1 cellular context compared by ENCODE assay signal in the genomic region with DNA sequence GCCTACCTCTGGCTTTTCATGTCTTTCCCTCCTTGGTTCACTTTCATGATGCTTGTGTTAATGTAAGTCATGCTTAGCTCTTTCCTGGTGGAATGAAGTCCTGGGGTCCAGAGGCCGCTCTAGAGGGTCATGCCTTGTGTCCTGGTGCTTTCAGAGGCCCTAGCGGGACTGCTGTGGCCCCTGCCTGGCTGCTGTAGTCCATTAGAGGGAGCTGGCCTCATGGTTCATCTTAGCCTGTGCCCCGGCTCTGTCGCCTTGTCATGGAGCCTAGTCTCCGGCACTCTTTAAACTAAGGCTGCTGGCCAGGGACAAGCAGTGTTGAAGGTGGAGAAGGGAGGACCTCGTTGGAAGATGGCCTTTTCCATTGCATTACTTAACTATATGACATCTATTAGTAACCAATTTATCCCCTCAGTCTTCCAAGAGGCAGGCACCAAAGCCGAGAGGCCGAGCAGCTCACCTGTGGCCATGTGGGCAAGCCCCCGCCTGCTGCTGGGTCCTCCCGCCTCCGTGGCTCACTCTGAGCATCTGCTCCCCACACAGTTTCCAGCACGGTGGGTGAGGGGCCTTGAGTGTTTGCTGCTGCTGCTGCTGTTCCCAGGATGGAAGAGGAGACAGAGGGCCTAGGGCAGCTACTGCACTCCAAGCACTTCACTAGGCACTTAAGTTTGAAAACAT.
TF ChIP-seq lines count a peak whose summit lies in the region.

No MANE protein-coding gene starts in this region.

TF ChIP-seq in K562, 482 proteins besides CTCF, POLR2A, EP300 and RAD21:
- TF ChIP-seq ZBTB7A (IDR thresholded peaks at IDR 0.05; ENCODE audit: borderline replicate concordance, control insufficient read depth, low read depth, low read length) (0 out of 2 replicates have a peak, but pooled peaks have one; percentile 8), NR2F6 (CRISPR knock-in tag; IDR thresholded peaks at IDR 0.05) (no peak)
- TF ChIP-seq, protein P1, sequence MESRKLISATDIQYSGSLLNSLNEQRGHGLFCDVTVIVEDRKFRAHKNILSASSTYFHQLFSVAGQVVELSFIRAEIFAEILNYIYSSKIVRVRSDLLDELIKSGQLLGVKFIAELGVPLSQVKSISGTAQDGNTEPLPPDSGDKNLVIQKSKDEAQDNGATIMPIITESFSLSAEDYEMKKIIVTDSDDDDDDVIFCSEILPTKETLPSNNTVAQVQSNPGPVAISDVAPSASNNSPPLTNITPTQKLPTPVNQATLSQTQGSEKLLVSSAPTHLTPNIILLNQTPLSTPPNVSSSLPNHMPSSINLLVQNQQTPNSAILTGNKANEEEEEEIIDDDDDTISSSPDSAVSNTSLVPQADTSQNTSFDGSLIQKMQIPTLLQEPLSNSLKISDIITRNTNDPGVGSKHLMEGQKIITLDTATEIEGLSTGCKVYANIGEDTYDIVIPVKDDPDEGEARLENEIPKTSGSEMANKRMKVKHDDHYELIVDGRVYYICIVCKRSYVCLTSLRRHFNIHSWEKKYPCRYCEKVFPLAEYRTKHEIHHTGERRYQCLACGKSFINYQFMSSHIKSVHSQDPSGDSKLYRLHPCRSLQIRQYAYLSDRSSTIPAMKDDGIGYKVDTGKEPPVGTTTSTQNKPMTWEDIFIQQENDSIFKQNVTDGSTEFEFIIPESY (CRISPR knock-in tag; IDR thresholded peaks at IDR 0.05) = peak; percentile 98
